In genomic region chr2:105573910-105574655, GRCh38 we compare ENCODE assay signal across 20 cellular contexts.
A peak's percentile ranks its signal among the peaks of the same experiment; 100 is the strongest.
DNase-seq lines count a peak whose midpoint lies in the region; ATAC-seq and TF ChIP-seq lines count a peak whose summit lies in the region.
"Had no signal": no experiment of that assay in that cellular context is flagged by ENCODE, and none has a peak within 500 bp of the region (broad histone marks: within the 10 kb centered on the region; RNA-seq: fewer than 3 reads in every experiment).

No MANE protein-coding gene starts in this region.

- no peaks in the 10 kb centered on the region for H3K9me3 ChIP-seq in PC-9 (ENCODE audit: insufficient read depth, low read depth)
- H3K9me3 ChIP-seq: tibial nerve had no signal

- CTCF ChIA-PET in PC-9 (lab: Charles Lee): no interaction called here

- H3K27ac ChIP-seq in PC-9: no peak overlapping the region
- H3K27ac ChIP-seq: coronary artery, tibial nerve had no signal

- H4K20me1 ChIP-seq in PC-9 (ENCODE audit: insufficient read depth): no peaks in the 10 kb centered on the region

- POLR2A ChIA-PET in PC-9 (lab: Charles Lee; ENCODE audit: unreplicated experiment): no interaction called here
- POLR2A ChIA-PET in naive thymus-derived CD8-positive, alpha-beta T cell (lab: Charles Lee): no interaction called here

- H3K27me3 ChIP-seq in PC-9 (ENCODE audit: insufficient read depth, low read depth): peaks cover 48% of the 10 kb centered on the region
- H3K27me3 ChIP-seq: tibial nerve had no signal

- H3F3A ChIP-seq in PC-9 (ENCODE audit: insufficient read depth, low read depth): no peaks in the 10 kb centered on the region

- peak overlapping the region in 6 of 10 donors; percentile 1 to 80 (median 35) for H3K27ac Mint-ChIP-seq in naive thymus-derived CD8-positive, alpha-beta T cell
- H3K27ac Mint-ChIP-seq in CD14-positive monocyte (no peak overlapping the region), glutamatergic neuron (ENCODE audit: unreplicated experiment) (no peak overlapping the region)
- H3K27ac Mint-ChIP-seq: activated T-cell treated with anti-CD3 and anti-CD28 coated beads, Interleukin-2, amount 50 U/mL, for 24 hours; natural killer cell had no signal

- peaks cover 0 to 4% (median 0%) of the 10 kb centered on the region in 5 donors for H3K27me3 Mint-ChIP-seq in naive thymus-derived CD8-positive, alpha-beta T cell
- H3K27me3 Mint-ChIP-seq in CD14-positive monocyte (ENCODE audit: low read depth in 3 of 3): peaks cover 10 to 36% (median 22%) of the 10 kb centered on the region in 3 donors
- no peaks in the 10 kb centered on the region for H3K27me3 Mint-ChIP-seq in glutamatergic neuron (ENCODE audit: unreplicated experiment)
- H3K27me3 Mint-ChIP-seq: activated T-cell treated with anti-CD3 and anti-CD28 coated beads, Interleukin-2, amount 50 U/mL, for 24 hours had no signal

- no peak overlapping the region for H3K4me3 ChIP-seq in PC-9
- H3K4me3 ChIP-seq: coronary artery, tibial nerve had no signal

- H3K4me1 Mint-ChIP-seq in naive thymus-derived CD8-positive, alpha-beta T cell: peaks cover 15 to 36% (median 22%) of the 10 kb centered on the region in 4 donors
- H3K4me1 Mint-ChIP-seq in CD14-positive monocyte (peaks cover 11% of the 10 kb centered on the region), glutamatergic neuron (ENCODE audit: low read depth, unreplicated experiment) (peaks cover 2% of the 10 kb centered on the region)

- H3K4me2 ChIP-seq in PC-9: peak overlapping the region; percentile 59

- no peak overlapping the region for H2AFZ ChIP-seq in PC-9

- peak; percentile 22 to 78 (median 54) for DNase-seq in NCI-H1417 (lab: John Stamatoyannopoulos, UW)
- no peak for DNase-seq in NCI-H1417 treated with DMSO at 0.1 percent for 48 hours (lab: John Stamatoyannopoulos, UW)
- peak; percentile 63 for DNase-seq in NCI-H1436 (lab: John Stamatoyannopoulos, UW)
- no peak for DNase-seq in PC-9
- no peak for DNase-seq in naive thymus-derived CD8-positive, alpha-beta T cell
- no peak for DNase-seq in CD14-positive monocyte (ENCODE audit: low spot score)
- no peak for DNase-seq in glutamatergic neuron
- no peak for DNase-seq in stimulated activated naive CD4-positive, alpha-beta T cell (lab: John Stamatoyannopoulos, UW)
- DNase-seq: 8988T; activated CD4-positive, CD25-positive, alpha-beta regulatory T cell treated with anti-CD3 and anti-CD28 coated beads, Interleukin-2, amount 50 U/mL, for 72 hours; activated T-cell treated with anti-CD3 and anti-CD28 coated beads, Interleukin-2, amount 50 U/mL, for 24 hours; amygdala; CD4-positive, CD25-positive, alpha-beta regulatory T cell; Kasumi-1; left ventricle myocardium superior; natural killer cell; T-helper 2 cell had no signal

- ATAC-seq in naive thymus-derived CD8-positive, alpha-beta T cell: no peak
- ATAC-seq: esophagus mucosa, left ventricle myocardium superior, natural killer cell had no signal

- no peaks in the 10 kb centered on the region for H3K36me3 ChIP-seq in PC-9 (ENCODE audit: low read depth)
- H3K36me3 ChIP-seq: tibial nerve had no signal

- H3K4me3 Mint-ChIP-seq in naive thymus-derived CD8-positive, alpha-beta T cell: peak overlapping the region in 2 of 10 donors; percentile 9 to 29
- H3K4me3 Mint-ChIP-seq in CD14-positive monocyte (no peak overlapping the region), glutamatergic neuron (ENCODE audit: unreplicated experiment) (no peak overlapping the region)
- H3K4me3 Mint-ChIP-seq: activated T-cell treated with anti-CD3 and anti-CD28 coated beads, Interleukin-2, amount 50 U/mL, for 24 hours; CD4-positive, CD25-positive, alpha-beta regulatory T cell; natural killer cell had no signal

- no peak for TF ChIP-seq CTCF in PC-9 (conservative IDR thresholded peaks at IDR 0.05)
- no peak for TF ChIP-seq CTCF in CD14-positive monocyte (IDR thresholded peaks at IDR 0.05)
- TF ChIP-seq CTCF in glutamatergic neuron (IDR thresholded peaks at IDR 0.05; ENCODE audit: partially characterized antibody, unreplicated experiment): no peak

- H3K9me3 Mint-ChIP-seq in naive thymus-derived CD8-positive, alpha-beta T cell: no peaks in the 10 kb centered on the region
- H3K9me3 Mint-ChIP-seq in CD14-positive monocyte (no peaks in the 10 kb centered on the region), glutamatergic neuron (ENCODE audit: unreplicated experiment) (peaks cover 3% of the 10 kb centered on the region)
- H3K9me3 Mint-ChIP-seq: activated T-cell treated with anti-CD3 and anti-CD28 coated beads, Interleukin-2, amount 50 U/mL, for 24 hours; natural killer cell had no signal

- H3K9me2 ChIP-seq in PC-9 (ENCODE audit: insufficient read depth): no peaks in the 10 kb centered on the region

- BruUV-seq in PC-9 (replicated peaks; lab: Mats Ljungman, UMichigan): no TSS peak

- no peaks in the 10 kb centered on the region for H3K36me3 Mint-ChIP-seq in naive thymus-derived CD8-positive, alpha-beta T cell
- H3K36me3 Mint-ChIP-seq in CD14-positive monocyte (no peaks in the 10 kb centered on the region), glutamatergic neuron (ENCODE audit: unreplicated experiment) (peaks cover 4% of the 10 kb centered on the region)
- H3K36me3 Mint-ChIP-seq: CD4-positive, CD25-positive, alpha-beta regulatory T cell; natural killer cell had no signal

- intact Hi-C loops in PC-9 (cut with micrococcal nuclease; ENCODE audit: unreplicated experiment): no loop called here
- intact Hi-C loops in CD14-positive monocyte (cut with micrococcal nuclease): no loop called here

- H3K79me2 ChIP-seq in PC-9 (ENCODE audit: low read depth): no peaks in the 10 kb centered on the region

- peaks cover 5% of the 10 kb centered on the region for H3K4me1 ChIP-seq in PC-9 (replicated peaks; ENCODE audit: insufficient read depth)

Comparison
In these comparisons a context has a peak if more than half of its experiments do, and no peak if none do; other contexts are left out.
1. DNase-seq: peak in NCI-H1417 (3 of 3) and NCI-H1436 (single experiment); none in NCI-H1417 treated with DMSO at 0.1 percent for 48 hours (single experiment), PC-9 (0 of 2), naive thymus-derived CD8-positive, alpha-beta T cell (0 of 10), CD14-positive monocyte (single experiment), glutamatergic neuron (single experiment) and stimulated activated naive CD4-positive, alpha-beta T cell (0 of 6).
2. H3K27ac Mint-ChIP-seq: peak in naive thymus-derived CD8-positive, alpha-beta T cell (6 of 10); none in CD14-positive monocyte (0 of 7) and glutamatergic neuron (single experiment).